Comparison of ENCODE assay signal across 39 cellular contexts in the genomic region with DNA sequence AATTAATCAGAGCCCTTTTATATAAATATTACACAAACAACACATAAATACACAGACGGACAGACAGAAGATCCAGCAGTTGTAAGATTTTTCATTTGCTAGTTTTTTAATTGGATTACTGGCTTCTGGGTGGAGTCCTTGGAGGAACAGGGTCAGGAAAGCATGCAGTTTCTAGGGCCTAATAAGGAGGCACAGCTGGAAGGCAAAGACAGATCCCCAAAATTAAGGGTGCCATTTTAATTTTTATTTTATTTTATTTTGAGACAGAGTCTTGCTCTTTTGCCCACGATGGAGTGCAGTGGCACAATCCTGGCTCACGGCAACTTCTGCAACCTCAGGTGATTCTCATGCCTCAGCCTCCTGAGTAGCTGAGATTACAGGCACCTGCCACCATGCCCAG. TPM values are rescaled to one million over a fixed set of nuclear protein-coding genes. Genes with fewer than 3 reads are reported as not detected.
"Had no signal": no experiment of that assay in that cellular context is flagged by ENCODE, and none has a peak within 500 bp of the region (broad histone marks: within the 10 kb centered on the region; RNA-seq: fewer than 3 reads in every experiment).

No MANE protein-coding gene starts in this region.

- H3K4me3 ChIP-seq: adrenal gland, body of pancreas, breast epithelium, Peyer's patch had no signal

- H3K36me3 ChIP-seq: adrenal gland, breast epithelium, Peyer's patch had no signal

- H3K4me1 ChIP-seq: adrenal gland, body of pancreas, breast epithelium, Peyer's patch had no signal

- ATAC-seq: activated CD8-positive, alpha-beta T cell treated with anti-CD3 and anti-CD28 coated beads, Interleukin-2, amount 10 ng/mL, durations not matched to agents 7 days and 5 days; activated naive CD4-positive, alpha-beta T cell treated with anti-CD3 and anti-CD28 coated beads, Interleukin-2, amount 50 U/mL, for 72 hours; body of pancreas; PC-3; Right ventricle myocardium inferior; SK-N-SH treated with all-trans-retinoic acid at 6 μM for 48 hours had no signal

- H3K27me3 ChIP-seq: adrenal gland, body of pancreas, breast epithelium, Peyer's patch had no signal

- H3K27ac Mint-ChIP-seq: activated CD8-positive, alpha-beta T cell treated with anti-CD3 and anti-CD28 coated beads, Interleukin-2, amount 10 ng/mL, durations not matched to agents 7 days and 5 days; activated naive CD4-positive, alpha-beta T cell treated with anti-CD3 and anti-CD28 coated beads for 36 hours; activated naive CD4-positive, alpha-beta T cell treated with anti-CD3 and anti-CD28 coated beads, Interleukin-2, amount 50 U/mL, for 72 hours; activated T-cell treated with anti-CD3 and anti-CD28 coated beads, Interleukin-2, amount 50 U/mL, for 24 hours; activated T-helper 1 cell treated with anti-CD3 and anti-CD28 coated beads, Interleukin-12 subunit alpha, Interleukin-12 subunit beta, Interleukin-2, Interleukin-4 antibody, amounts not matched to agents 30 ng/mL and 10 ng/mL and 1 ng/mL, durations not matched to agents 14 hours and 24 hours and 36 hours had no signal

- H3K27ac ChIP-seq: adrenal gland, body of pancreas, breast epithelium, Peyer's patch, RWPE1, VCaP had no signal

- H3K4me3 Mint-ChIP-seq: activated CD8-positive, alpha-beta T cell treated with anti-CD3 and anti-CD28 coated beads, Interleukin-2, amount 10 ng/mL, durations not matched to agents 7 days and 5 days; activated naive CD4-positive, alpha-beta T cell treated with anti-CD3 and anti-CD28 coated beads for 36 hours; activated T-cell treated with anti-CD3 and anti-CD28 coated beads, Interleukin-2, amount 50 U/mL, for 24 hours; activated T-helper 1 cell treated with anti-CD3 and anti-CD28 coated beads, Interleukin-12 subunit alpha, Interleukin-12 subunit beta, Interleukin-2, Interleukin-4 antibody, amounts not matched to agents 30 ng/mL and 10 ng/mL and 1 ng/mL, durations not matched to agents 14 hours and 24 hours and 36 hours had no signal

- DNase-seq: activated CD4-positive, alpha-beta T cell treated with anti-CD3 and anti-CD28 coated beads for 1 hour; activated CD4-positive, alpha-beta T cell treated with anti-CD3 and anti-CD28 coated beads for 48 hours; activated CD4-positive, alpha-beta T cell treated with anti-CD3 and anti-CD28 coated beads, Interleukin-2, amount 50 U/mL, for 48 hours; activated CD4-positive, CD25-positive, alpha-beta regulatory T cell; activated CD8-positive, alpha-beta T cell treated with anti-CD3 and anti-CD28 coated beads, Interleukin-2, amount 10 ng/mL, durations not matched to agents 7 days and 5 days; activated gamma-delta T cell treated with Interleukin-2 at 50 U/mL for 16 hours; activated naive CD4-positive, alpha-beta T cell treated with anti-CD3 and anti-CD28 coated beads for 36 hours; activated T-cell treated with anti-CD3 and anti-CD28 coated beads, Interleukin-2, amount 50 U/mL, for 24 hours; adrenal gland; body of pancreas; NCI-H1092 treated with DMSO at 0.1 percent for 48 hours; NCI-H1417; NCI-H146; NCI-H187; NCI-H2029 treated with DMSO at 0.1 percent for 48 hours; NCI-H2107; NCI-H2171; NCI-H510A; NCI-H526; NCI-H748 treated with DMSO at 0.1 percent for 48 hours; NK-92 treated with Interleukin-12 subunit alpha and Interleukin-12 subunit beta, amount 100 ng/mL, for 24 hours; PC-3; Peyer's patch; SIG-M5; SW 1271; T-helper 1 cell; T-helper 2 cell; T-helper 9 cell had no signal

RNA-seq across cellular contexts. Expression of gene PTGS1, which starts 49.5 kb away (rescaled TPM):
- total RNA-seq: activated naive CD4-positive, alpha-beta T cell treated with anti-CD3 and anti-CD28 coated beads for 36 hours had no signal

RNA-seq across cellular contexts. Expression of gene OR1J1, which starts 57.4 kb away (rescaled TPM):
- total RNA-seq: activated CD8-positive, alpha-beta T cell treated with anti-CD3 and anti-CD28 coated beads, Interleukin-2, amount 10 ng/mL, durations not matched to agents 7 days and 5 days; activated naive CD4-positive, alpha-beta T cell treated with anti-CD3 and anti-CD28 coated beads for 36 hours; activated naive CD4-positive, alpha-beta T cell treated with anti-CD3 and anti-CD28 coated beads, Interleukin-2, amount 50 U/mL, for 72 hours; activated T-helper 1 cell treated with anti-CD3 and anti-CD28 coated beads, Interleukin-12 subunit alpha, Interleukin-12 subunit beta, Interleukin-2, Interleukin-4 antibody, amounts not matched to agents 30 ng/mL and 10 ng/mL and 1 ng/mL, durations not matched to agents 14 hours and 24 hours and 36 hours; adrenal gland; astrocyte; body of pancreas; breast epithelium; cardiac septum; M059J; PC-3; Peyer's patch; Right ventricle myocardium inferior; SK-MEL-5 had no signal
- polyA plus RNA-seq: adrenal gland had no signal
